ENCODE assay signal across 18 cellular contexts in genomic region chr3:148331111-148331818, GRCh38.
DNase-seq lines count a peak whose midpoint lies in the region; ATAC-seq and TF ChIP-seq lines count a peak whose summit lies in the region.
"Had no signal": no experiment of that assay in that cellular context is flagged by ENCODE, and none has a peak within 500 bp of the region (broad histone marks: within the 10 kb centered on the region; RNA-seq: fewer than 3 reads in every experiment).

No MANE protein-coding gene starts in this region.

- DNase-seq in NCI-H526 treated with DMSO at 0.1 percent for 48 hours (lab: John Stamatoyannopoulos, UW) (peak; percentile 74), iPS-NIHi11 (ENCODE audit: low spot score) (no peak), HFFc6 (no peak)
- DNase-seq in stimulated activated CD4-positive, alpha-beta T cell treated with anti-CD3 and anti-CD28 coated beads, Interleukin-2, amount 100 ng/mL, for 24 hours, result no peak
- DNase-seq: activated gamma-delta T cell, DMS79, erythroblast, H7, kidney, midbrain, MM.1S, stomach had no signal

- no peak for TF ChIP-seq CTCF in nephron (IDR thresholded peaks at IDR 0.05; ENCODE audit: unreplicated experiment in 3 of 3)
- no peak for TF ChIP-seq CTCF in HFFc6 (IDR thresholded peaks at IDR 0.05)

- peaks cover 24% of the 10 kb centered on the region for H3K4me1 Mint-ChIP-seq in nephron
- peaks cover 8% of the 10 kb centered on the region for H3K4me1 Mint-ChIP-seq in HFFc6 (ENCODE audit: low read depth)

- peaks cover 4% of the 10 kb centered on the region for H3K9me3 Mint-ChIP-seq in nephron
- H3K9me3 Mint-ChIP-seq in HFFc6, result no peaks in the 10 kb centered on the region

- H3K27ac Mint-ChIP-seq in nephron (peak overlapping the region; percentile 22 to 91 (median 75)), HFFc6 (no peak overlapping the region)
- H3K27ac Mint-ChIP-seq: T-helper 1 cell treated with Interleukin-12 subunit alpha and Interleukin-12 subunit beta and Interleukin-4 antibody, amounts not matched to agents 30 μg/mL and 1 μg/mL, for 36 hours had no signal

- ATAC-seq in GM19395 (IDR thresholded peaks at IDR 0.05; ENCODE audit: unreplicated experiment) (peak; percentile 61), HG02610 (IDR thresholded peaks at IDR 0.05; ENCODE audit: unreplicated experiment) (peak; percentile 63), HG03097 (IDR thresholded peaks at IDR 0.05; ENCODE audit: low FRiP score, unreplicated experiment) (no peak)
- ATAC-seq: WTC11 had no signal

- H3K36me3 Mint-ChIP-seq in nephron (ENCODE audit: low read depth) (no peaks in the 10 kb centered on the region), HFFc6 (ENCODE audit: low read depth) (no peaks in the 10 kb centered on the region)
- H3K36me3 Mint-ChIP-seq: WTC11 had no signal

- H3K27me3 Mint-ChIP-seq in nephron (ENCODE audit: low read depth) (no peaks in the 10 kb centered on the region), HFFc6 (ENCODE audit: insufficient read depth) (peaks cover 5% of the 10 kb centered on the region)

- H3K4me3 Mint-ChIP-seq in nephron (no peak overlapping the region), HFFc6 (no peak overlapping the region)
- H3K4me3 Mint-ChIP-seq: T-helper 1 cell treated with Interleukin-12 subunit alpha and Interleukin-12 subunit beta and Interleukin-4 antibody, amounts not matched to agents 30 μg/mL and 1 μg/mL, for 36 hours; WTC11 had no signal
